In the genomic region with DNA sequence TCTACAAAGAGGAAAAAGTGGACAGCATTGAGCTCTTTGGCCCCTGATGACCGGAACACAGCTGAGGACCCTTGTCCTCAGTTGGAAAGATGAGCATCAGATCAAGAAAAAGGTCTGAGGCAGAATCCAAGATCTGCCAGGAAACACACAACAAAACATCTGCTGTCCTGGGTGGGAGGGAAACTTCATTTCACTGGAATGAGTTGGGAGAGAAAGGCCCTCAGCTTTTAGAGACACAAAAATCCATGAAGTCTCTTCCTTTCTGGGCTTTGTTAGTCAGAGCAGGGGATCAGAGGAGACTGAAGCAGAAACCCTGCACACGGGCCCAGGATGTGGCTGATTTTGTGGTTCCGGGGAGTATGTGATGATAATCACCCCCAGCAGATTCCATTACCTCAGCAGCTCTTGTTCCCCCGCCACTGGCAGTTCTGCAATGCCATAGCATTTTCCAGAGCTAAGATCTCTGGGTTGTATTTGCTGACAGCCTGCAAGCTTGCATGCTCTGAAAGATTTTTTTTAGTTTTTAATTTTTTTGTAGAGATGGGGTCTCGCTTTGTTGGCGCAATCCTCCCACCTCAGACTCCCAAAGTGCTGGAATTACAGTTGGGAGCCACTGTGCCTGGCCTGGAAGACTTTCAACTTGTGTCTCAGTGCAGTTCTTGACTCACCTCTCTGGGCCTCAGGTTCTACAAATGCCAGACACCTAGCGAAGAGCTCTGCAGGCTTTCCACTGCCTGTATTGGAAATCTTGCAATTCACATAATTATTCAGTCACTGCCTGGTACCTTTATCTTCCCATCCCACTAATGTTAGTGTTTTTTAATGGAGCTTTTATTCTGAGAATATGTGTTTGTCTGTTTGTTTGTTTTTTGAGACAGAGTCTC, we compare ENCODE assay signal across 10 cellular contexts. TPM values are rescaled to one million over a fixed set of nuclear protein-coding genes. Genes with fewer than 3 reads are reported as not detected.
DNase-seq lines count a peak whose midpoint lies in the region; ATAC-seq and TF ChIP-seq lines count a peak whose summit lies in the region.
"Had no signal": no experiment of that assay in that cellular context is flagged by ENCODE, and none has a peak within 500 bp of the region (broad histone marks: within the 10 kb centered on the region; RNA-seq: fewer than 3 reads in every experiment).

No MANE protein-coding gene starts in this region.

- peak overlapping the region in 4 of 7 donors; percentile 42 to 64 (median 58) for H3K27ac Mint-ChIP-seq in CD14-positive monocyte

- H3K36me3 ChIP-seq in transverse colon, result no peaks in the 10 kb centered on the region

- H3K36me3 Mint-ChIP-seq in CD14-positive monocyte, result peaks cover 21 to 25% of the 10 kb centered on the region in 2 donors

- no peaks in the 10 kb centered on the region for H3K9me3 ChIP-seq in transverse colon
- H3K9me3 ChIP-seq: thyroid gland had no signal

- no peaks in the 10 kb centered on the region for H3K27me3 ChIP-seq in transverse colon
- H3K27me3 ChIP-seq: thyroid gland had no signal

- TF ChIP-seq EP300 in transverse colon (IDR thresholded peaks at IDR 0.05; ENCODE audit: low read depth), result no peak

- H3K4me1 ChIP-seq in transverse colon, result peaks cover 0 to 4% (median under 1%) of the 10 kb centered on the region in 4 donors
- H3K4me1 ChIP-seq: thyroid gland had no signal

- DNase-seq in CD14-positive monocyte (ENCODE audit: low spot score), result no peak
- DNase-seq in RPMI8226, result peak; percentile 53
- DNase-seq in activated effector memory CD4-positive, alpha-beta T cell treated with Interleukin-2 at 50 U/mL for 16 hours, result peak; percentile 65
- peak; percentile 32 for DNase-seq in myocyte (ENCODE audit: low read depth)
- DNase-seq in transverse colon, result peak; percentile 54
- no peak for DNase-seq in islet precursor cell

- TF ChIP-seq CTCF in CD14-positive monocyte (IDR thresholded peaks at IDR 0.05), result no peak
- TF ChIP-seq CTCF in transverse colon (IDR thresholded peaks at IDR 0.05), result no peak

- 83% methylated on average over 5 to 7 of the region's 7 CpGs for WGBS in transverse colon (ENCODE audit: low coverage in 1 of 2), 2 donors

- ATAC-seq in GM19328 (IDR thresholded peaks at IDR 0.05; ENCODE audit: unreplicated experiment), result no peak
- ATAC-seq in GM18873 (IDR thresholded peaks at IDR 0.05; ENCODE audit: low FRiP score, unreplicated experiment), result no peak

- H3K27ac ChIP-seq in transverse colon, result peak overlapping the region; percentile 35 to 59 (median 45)
- H3K27ac ChIP-seq: thyroid gland had no signal

- H3K4me3 ChIP-seq in transverse colon, result no peak overlapping the region
- H3K4me3 ChIP-seq: thyroid gland had no signal

- TF ChIP-seq POLR2A in transverse colon (IDR thresholded peaks at IDR 0.05), result no peak

- in situ Hi-C loops in transverse colon (cut with MboI; ENCODE audit: low pct_ligation_motif_present in 1 of 4, low pct_unique_long_range_greater_than_20kb in 1 of 4, low sequenced_read_pairs in 3 of 4), result loop anchor here in 2 of 4 donors (25.0 kb wide), 1 partner anchor 255 kb away; the partner anchor contains the start of gene EMC3 (in 2 of the 2)

- intact Hi-C loops in CD14-positive monocyte (cut with micrococcal nuclease), result loop anchor here in 1 of 2 donors (10.0 kb wide), 1 partner anchor 218 kb away; the partner anchor contains the start of gene FANCD2
- intact Hi-C loops in transverse colon (cut with DNase I; ENCODE audit: low total_unique reads), result no loop called here

- no peak overlapping the region for H3K4me3 Mint-ChIP-seq in CD14-positive monocyte

- peaks cover 23% of the 10 kb centered on the region for H3K4me1 Mint-ChIP-seq in CD14-positive monocyte

- H3K27me3 Mint-ChIP-seq in CD14-positive monocyte (ENCODE audit: low read depth in 3 of 3), result peaks cover 0 to 4% (median 2%) of the 10 kb centered on the region in 3 donors

- peaks cover 15 to 36% (median 27%) of the 10 kb centered on the region in 7 donors for H3K9me3 Mint-ChIP-seq in CD14-positive monocyte

RNA-seq across cellular contexts. Expression of gene TATDN2, which starts 5.8 kb away (rescaled TPM):
- 1 to 10 TPM; 6.0 TPM for polyA plus RNA-seq in CD14-positive monocyte
- total RNA-seq in myocyte, result 6.9 and 8.9 TPM in 2 replicates
- polyA plus RNA-seq in myocyte (2012), result 24.2 TPM
- total RNA-seq in transverse colon, result 10 to 100 TPM; 22.7 to 59.7 (median 28.2) TPM

RNA-seq across cellular contexts. Expression of gene GHRL, which starts 50.3 kb away (rescaled TPM):
- 1 to 10 TPM; 2.3 to 7.0 TPM for polyA plus RNA-seq in CD14-positive monocyte
- total RNA-seq in myocyte, result not detected in 2 replicates
- polyA plus RNA-seq in myocyte (2012), result 0.23 TPM
- 1 to 10 TPM in 1 of 4 donors, under 1 TPM in 1, not detected in 2; 0.55 to 8.2 TPM for total RNA-seq in transverse colon
- total RNA-seq: bronchial epithelial cell had no signal

Comparison
In these comparisons a context has a peak if more than half of its experiments do, and no peak if none do; other contexts are left out.
1. DNase-seq: peak in RPMI8226 (single experiment), activated effector memory CD4-positive, alpha-beta T cell treated with Interleukin-2 at 50 U/mL for 16 hours (single experiment), myocyte (single experiment) and transverse colon (single experiment); none in CD14-positive monocyte (single experiment) and islet precursor cell (single experiment).